ENCODE assay signal across 8 cellular contexts in genomic region chr2:74178211-74179062, GRCh38. TPM values are rescaled to one million over a fixed set of nuclear protein-coding genes. Genes with fewer than 3 reads are reported as not detected.
A peak's percentile ranks its signal among the peaks of the same experiment; 100 is the strongest.
DNase-seq lines count a peak whose midpoint lies in the region; ATAC-seq, FAIRE-seq and TF ChIP-seq lines count a peak whose summit lies in the region.

Gene MOB1A, minus strand, starts transcription at chr2:74178879. Its CDS starts 205 bp downstream, at chr2:74178674.

- peaks cover 58% of the 10 kb centered on the region for H3K4me1 ChIP-seq in OCI-LY3 (ENCODE audit: low read length)

- peak within 1 kb of the TSS; percentile 97 for H3K27ac Mint-ChIP-seq in mesothelial cell of epicardium

- H3K27me3 ChIP-seq in OCI-LY3 (ENCODE audit: low read depth, low read length): no peaks in the 10 kb centered on the region

- ATAC-seq in GM21515 (IDR thresholded peaks at IDR 0.05; ENCODE audit: unreplicated experiment): peak; percentile 82

- peaks cover 14% of the 10 kb centered on the region for H3K9me3 Mint-ChIP-seq in mesothelial cell of epicardium

- H3K4me2 ChIP-seq in OCI-LY3 (ENCODE audit: low read length): peak within 1 kb of the TSS; percentile 83

- H3K36me3 ChIP-seq in OCI-LY3 (replicated peaks; ENCODE audit: low read depth, low read length): peaks cover 35% of the 10 kb centered on the region

- no peaks in the 10 kb centered on the region for H3K27me3 Mint-ChIP-seq in mesothelial cell of epicardium (ENCODE audit: low read depth)

- no peak for TF ChIP-seq CTCF in OCI-LY3 (IDR thresholded peaks at IDR 0.05; ENCODE audit: low read depth, low read length)
- no peak for TF ChIP-seq CTCF in mesothelial cell of epicardium (IDR thresholded peaks at IDR 0.05; ENCODE audit: unreplicated experiment)

- H3K79me2 ChIP-seq in OCI-LY3 (ENCODE audit: low read length): peaks cover 63% of the 10 kb centered on the region

- H3K4me1 Mint-ChIP-seq in mesothelial cell of epicardium: peaks cover 10% of the 10 kb centered on the region

- peak within 1 kb of the TSS; percentile 89 for H3K4me3 Mint-ChIP-seq in mesothelial cell of epicardium

- no peak within 1 kb of the TSS for H2AFZ ChIP-seq in OCI-LY3 (ENCODE audit: low read depth, low read length)

- peak within 1 kb of the TSS; percentile 96 for H3K27ac ChIP-seq in OCI-LY3 (ENCODE audit: low read length)

- peaks cover 17% of the 10 kb centered on the region for H3K36me3 Mint-ChIP-seq in mesothelial cell of epicardium

- peaks cover 46% of the 10 kb centered on the region for H4K20me1 ChIP-seq in OCI-LY3 (ENCODE audit: insufficient read depth, low read length)

- H3K4me3 ChIP-seq in OCI-LY3 (ENCODE audit: low read length): peak within 1 kb of the TSS; percentile 92

- no peaks in the 10 kb centered on the region for H3K9me3 ChIP-seq in OCI-LY3 (ENCODE audit: insufficient read depth, low read length)

- peak within 1 kb of the TSS; percentile 99 for H3K9ac ChIP-seq in OCI-LY3 (ENCODE audit: low read length)

- FAIRE-seq in endometrium (lab: Jason Lieb, UNC): peak; percentile 95

- DNase-seq in D341Med (ENCODE audit: low spot score) (peak; percentile 96), HuH-7 (ENCODE audit: low spot score) (peak; percentile 95), mesothelial cell of epicardium (ENCODE audit: low spot score in 2 of 2, unreplicated experiment in 2 of 2) (peak; percentile 96 to 97)
- DNase-seq in activated CD8-positive, alpha-beta memory T cell treated with anti-CD3 and anti-CD28 coated beads, Interleukin-2, amount 50 U/mL, for 48 hours: peak; percentile 97
- peak; percentile 95 to 98 for DNase-seq in stimulated activated CD8-positive, alpha-beta memory T cell treated with anti-CD3 and anti-CD28 coated beads, Interleukin-15, amount 100 ng/mL, for 48 hours (ENCODE audit: low read depth in 2 of 2)

RNA-seq across cellular contexts. Expression of gene MOB1A, which starts in this region (rescaled TPM):
- total RNA-seq in mesothelial cell of epicardium: 90.4 to 98.3 TPM (median 96.4 TPM) in 3 replicates

Comparison
In these comparisons a context has a peak if more than half of its experiments do, and no peak if none do; other contexts are left out.
1. Peak in every context shown above with its lines: DNase-seq, ATAC-seq, H3K4me3 ChIP-seq and H3K27ac ChIP-seq.